1 cellular context compared by ENCODE assay signal in the genomic region with DNA sequence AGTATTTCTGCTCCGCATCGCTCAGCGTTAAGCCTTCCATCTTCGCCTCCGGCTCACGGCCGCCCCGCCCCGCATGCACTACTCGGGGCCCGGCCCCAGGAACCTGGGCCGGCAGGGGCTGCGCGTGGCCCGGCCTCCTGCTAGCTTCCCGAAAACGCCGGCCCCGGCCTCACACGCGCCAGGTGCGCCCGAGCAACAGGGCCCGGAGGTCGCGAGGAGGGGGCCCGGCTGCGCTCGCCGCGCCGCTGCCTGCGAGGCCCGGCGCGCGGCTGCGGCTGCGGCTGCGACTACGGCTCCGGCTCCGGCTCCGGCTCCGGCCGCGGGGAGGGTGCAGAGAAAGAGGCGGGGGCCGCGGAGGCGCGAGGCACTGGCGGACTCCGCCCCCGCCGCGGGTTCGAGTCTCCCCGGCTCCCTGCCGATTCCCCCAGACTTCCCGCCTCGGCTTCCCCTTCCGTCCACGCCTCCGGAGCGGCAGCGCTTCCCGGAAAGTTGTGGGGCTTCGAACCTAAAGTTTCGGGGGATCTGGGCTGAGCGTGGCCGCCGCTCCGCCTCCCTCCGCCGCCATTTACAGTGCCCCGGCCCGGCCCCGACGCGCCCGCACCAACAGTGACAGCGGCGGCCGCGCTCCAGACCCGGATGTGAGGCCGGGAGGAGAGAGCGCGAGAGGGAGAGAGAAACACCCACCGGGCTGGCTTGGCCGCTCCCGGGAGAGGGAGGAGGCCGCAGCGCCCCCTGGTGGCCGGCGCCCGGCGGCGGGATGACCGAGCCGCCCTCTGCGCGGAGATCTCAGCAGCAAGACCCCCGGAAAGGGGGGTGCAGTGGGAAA.
TF ChIP-seq lines count a peak whose summit lies in the region.

A gene with protein sequence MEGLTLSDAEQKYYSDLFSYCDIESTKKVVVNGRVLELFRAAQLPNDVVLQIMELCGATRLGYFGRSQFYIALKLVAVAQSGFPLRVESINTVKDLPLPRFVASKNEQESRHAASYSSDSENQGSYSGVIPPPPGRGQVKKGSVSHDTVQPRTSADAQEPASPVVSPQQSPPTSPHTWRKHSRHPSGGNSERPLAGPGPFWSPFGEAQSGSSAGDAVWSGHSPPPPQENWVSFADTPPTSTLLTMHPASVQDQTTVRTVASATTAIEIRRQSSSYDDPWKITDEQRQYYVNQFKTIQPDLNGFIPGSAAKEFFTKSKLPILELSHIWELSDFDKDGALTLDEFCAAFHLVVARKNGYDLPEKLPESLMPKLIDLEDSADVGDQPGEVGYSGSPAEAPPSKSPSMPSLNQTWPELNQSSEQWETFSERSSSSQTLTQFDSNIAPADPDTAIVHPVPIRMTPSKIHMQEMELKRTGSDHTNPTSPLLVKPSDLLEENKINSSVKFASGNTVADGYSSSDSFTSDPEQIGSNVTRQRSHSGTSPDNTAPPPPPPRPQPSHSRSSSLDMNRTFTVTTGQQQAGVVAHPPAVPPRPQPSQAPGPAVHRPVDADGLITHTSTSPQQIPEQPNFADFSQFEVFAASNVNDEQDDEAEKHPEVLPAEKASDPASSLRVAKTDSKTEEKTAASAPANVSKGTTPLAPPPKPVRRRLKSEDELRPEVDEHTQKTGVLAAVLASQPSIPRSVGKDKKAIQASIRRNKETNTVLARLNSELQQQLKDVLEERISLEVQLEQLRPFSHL (minus strand): TSS at position 611 of the 826 bp plus-strand sequence. CDS start 571 bp downstream, at position 40.

TF ChIP-seq in K562, 482 proteins besides CTCF, POLR2A, EP300 and RAD21 (continued from another document and continues in another):
- TF ChIP-seq, protein P1, sequence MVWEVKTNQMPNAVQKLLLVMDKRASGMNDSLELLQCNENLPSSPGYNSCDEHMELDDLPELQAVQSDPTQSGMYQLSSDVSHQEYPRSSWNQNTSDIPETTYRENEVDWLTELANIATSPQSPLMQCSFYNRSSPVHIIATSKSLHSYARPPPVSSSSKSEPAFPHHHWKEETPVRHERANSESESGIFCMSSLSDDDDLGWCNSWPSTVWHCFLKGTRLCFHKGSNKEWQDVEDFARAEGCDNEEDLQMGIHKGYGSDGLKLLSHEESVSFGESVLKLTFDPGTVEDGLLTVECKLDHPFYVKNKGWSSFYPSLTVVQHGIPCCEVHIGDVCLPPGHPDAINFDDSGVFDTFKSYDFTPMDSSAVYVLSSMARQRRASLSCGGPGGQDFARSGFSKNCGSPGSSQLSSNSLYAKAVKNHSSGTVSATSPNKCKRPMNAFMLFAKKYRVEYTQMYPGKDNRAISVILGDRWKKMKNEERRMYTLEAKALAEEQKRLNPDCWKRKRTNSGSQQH (CRISPR knock-in tag; IDR thresholded peaks at IDR 0.05) = no peak
- TF ChIP-seq ZNF583 (CRISPR knock-in tag; IDR thresholded peaks at IDR 0.05) = no peak
- TF ChIP-seq KDM4B (IDR thresholded peaks at IDR 0.05; ENCODE audit: borderline replicate concordance in 2 of 2, low read depth in 1 of 2) = no peak
- no peak for TF ChIP-seq ZNF384 (IDR thresholded peaks at IDR 0.05; ENCODE audit: low read depth, low read length)
- TF ChIP-seq ZNF408 (CRISPR knock-in tag; IDR thresholded peaks at IDR 0.05; ENCODE audit: low read depth) = no peak
- no peak for TF ChIP-seq ZFP1 (CRISPR knock-in tag; IDR thresholded peaks at IDR 0.05)
- no peak for TF ChIP-seq PYGO2 (tag; IDR thresholded peaks at IDR 0.05)
- TF ChIP-seq CHAMP1 (IDR thresholded peaks at IDR 0.05) = 0 out of 2 replicates have a peak, but pooled peaks have one; percentile 12
- TF ChIP-seq HMG20B (CRISPR knock-in tag; IDR thresholded peaks at IDR 0.05) = no peak
- peak; percentile 86 for TF ChIP-seq CTBP1 (IDR thresholded peaks at IDR 0.05; ENCODE audit: borderline replicate concordance)
- TF ChIP-seq ZEB2 (IDR thresholded peaks at IDR 0.05) = no peak
- TF ChIP-seq PTBP1 (IDR thresholded peaks at IDR 0.05; ENCODE audit: low read depth, low read length) = no peak
- TF ChIP-seq THRAP3 (IDR thresholded peaks at IDR 0.05; ENCODE audit: borderline replicate concordance) = no peak
- no peak for TF ChIP-seq CBX5 (IDR thresholded peaks at IDR 0.05; ENCODE audit: borderline replicate concordance, low read depth)
- no peak for TF ChIP-seq CBFB (CRISPR knock-in tag; IDR thresholded peaks at IDR 0.05)
- TF ChIP-seq ZNF707 (CRISPR knock-in tag; conservative IDR thresholded peaks at IDR 0.05) = no peak
- TF ChIP-seq ELF4 (CRISPR knock-in tag; IDR thresholded peaks at IDR 0.05) = no peak
- TF ChIP-seq SRF (CRISPR knock-in tag; IDR thresholded peaks at IDR 0.05) = no peak
- no peak for TF ChIP-seq IRF1 (CRISPR knock-in tag; IDR thresholded peaks at IDR 0.05; ENCODE audit: borderline replicate concordance)
- TF ChIP-seq SUPT5H (IDR thresholded peaks at IDR 0.05) = peak; percentile 90
- TF ChIP-seq GATA2 (CRISPR knock-in tag; IDR thresholded peaks at IDR 0.05) = no peak
- no peak for TF ChIP-seq PBX2 (CRISPR knock-in tag; IDR thresholded peaks at IDR 0.05; ENCODE audit: low read depth)
- no peak for TF ChIP-seq PBX2 (tag; conservative IDR thresholded peaks at IDR 0.05; ENCODE audit: low read depth)
- TF ChIP-seq MXI1 (IDR thresholded peaks at IDR 0.05; ENCODE audit: low read depth, low read length) = 0 out of 2 replicates have a peak, but pooled peaks have one; percentile 48
- no peak for TF ChIP-seq ZFP36 (IDR thresholded peaks at IDR 0.05; ENCODE audit: low read depth, low read length, partially characterized antibody)
- TF ChIP-seq BCLAF1 (IDR thresholded peaks at IDR 0.05; ENCODE audit: borderline replicate concordance in 1 of 2, control insufficient read depth in 1 of 2, low read depth in 2 of 2, low read length in 1 of 2) = no peak
- TF ChIP-seq, protein P2, sequence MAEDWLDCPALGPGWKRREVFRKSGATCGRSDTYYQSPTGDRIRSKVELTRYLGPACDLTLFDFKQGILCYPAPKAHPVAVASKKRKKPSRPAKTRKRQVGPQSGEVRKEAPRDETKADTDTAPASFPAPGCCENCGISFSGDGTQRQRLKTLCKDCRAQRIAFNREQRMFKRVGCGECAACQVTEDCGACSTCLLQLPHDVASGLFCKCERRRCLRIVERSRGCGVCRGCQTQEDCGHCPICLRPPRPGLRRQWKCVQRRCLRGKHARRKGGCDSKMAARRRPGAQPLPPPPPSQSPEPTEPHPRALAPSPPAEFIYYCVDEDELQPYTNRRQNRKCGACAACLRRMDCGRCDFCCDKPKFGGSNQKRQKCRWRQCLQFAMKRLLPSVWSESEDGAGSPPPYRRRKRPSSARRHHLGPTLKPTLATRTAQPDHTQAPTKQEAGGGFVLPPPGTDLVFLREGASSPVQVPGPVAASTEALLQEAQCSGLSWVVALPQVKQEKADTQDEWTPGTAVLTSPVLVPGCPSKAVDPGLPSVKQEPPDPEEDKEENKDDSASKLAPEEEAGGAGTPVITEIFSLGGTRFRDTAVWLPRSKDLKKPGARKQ (CRISPR knock-in tag; IDR thresholded peaks at IDR 0.05) = no peak
- TF ChIP-seq, protein P3, sequence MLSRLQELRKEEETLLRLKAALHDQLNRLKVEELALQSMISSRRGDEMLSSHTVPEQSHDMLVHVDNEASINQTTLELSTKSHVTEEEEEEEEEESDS (CRISPR knock-in tag; IDR thresholded peaks at IDR 0.05) = no peak
- no peak for TF ChIP-seq ZNF695 (CRISPR knock-in tag; IDR thresholded peaks at IDR 0.05)
- TF ChIP-seq ZNF699 (CRISPR knock-in tag; IDR thresholded peaks at IDR 0.05; ENCODE audit: insufficient replicate concordance) = no peak
- TF ChIP-seq HNRNPUL1 (IDR thresholded peaks at IDR 0.05; ENCODE audit: low read length) = no peak
- TF ChIP-seq TCF15 (CRISPR knock-in tag; IDR thresholded peaks at IDR 0.05) = no peak
- TF ChIP-seq ADNP (tag; IDR thresholded peaks at IDR 0.05) = no peak
- no peak for TF ChIP-seq DDX20 (tag; IDR thresholded peaks at IDR 0.05; ENCODE audit: low read depth)
- TF ChIP-seq MLX (CRISPR knock-in tag; conservative IDR thresholded peaks at IDR 0.05) = no peak
- TF ChIP-seq, protein P4, sequence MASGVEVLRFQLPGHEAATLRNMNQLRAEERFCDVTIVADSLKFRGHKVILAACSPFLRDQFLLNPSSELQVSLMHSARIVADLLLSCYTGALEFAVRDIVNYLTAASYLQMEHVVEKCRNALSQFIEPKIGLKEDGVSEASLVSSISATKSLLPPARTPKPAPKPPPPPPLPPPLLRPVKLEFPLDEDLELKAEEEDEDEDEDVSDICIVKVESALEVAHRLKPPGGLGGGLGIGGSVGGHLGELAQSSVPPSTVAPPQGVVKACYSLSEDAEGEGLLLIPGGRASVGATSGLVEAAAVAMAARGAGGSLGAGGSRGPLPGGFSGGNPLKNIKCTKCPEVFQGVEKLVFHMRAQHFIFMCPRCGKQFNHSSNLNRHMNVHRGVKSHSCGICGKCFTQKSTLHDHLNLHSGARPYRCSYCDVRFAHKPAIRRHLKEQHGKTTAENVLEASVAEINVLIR (CRISPR knock-in tag; IDR thresholded peaks at IDR 0.05) = no peak
- TF ChIP-seq FOXK1 (CRISPR knock-in tag; IDR thresholded peaks at IDR 0.05; ENCODE audit: borderline replicate concordance) = 0 out of 2 replicates have a peak, but pooled peaks have one; percentile 61
- TF ChIP-seq ILF3 (IDR thresholded peaks at IDR 0.05; ENCODE audit: borderline replicate concordance) = no peak
- TF ChIP-seq ZNF146 (CRISPR knock-in tag; IDR thresholded peaks at IDR 0.05; ENCODE audit: unreplicated experiment) = no peak
- TF ChIP-seq SRSF7 (optimal IDR thresholded peaks at IDR 0.05; ENCODE audit: low read depth, low read length) = no peak
- no peak for TF ChIP-seq TAF15 (IDR thresholded peaks at IDR 0.05; ENCODE audit: low read depth, low read length)
- no peak for TF ChIP-seq SMARCB1 (IDR thresholded peaks at IDR 0.05; ENCODE audit: insufficient read length, low read depth)
